Comparison of ENCODE assay signal across 1 cellular context in genomic region chr2:200811336-200812121, GRCh38.
TF ChIP-seq lines count a peak whose summit lies in the region.

Gene BZW1 (plus strand): TSS chr2:200811910. CDS start chr2:200813218, 1,308 bp downstream.

TF ChIP-seq in HepG2, 621 proteins besides CTCF, POLR2A, EP300 and RAD21 (continued from another document and continues in another):
- TF ChIP-seq CHCHD3 (CRISPR knock-in tag; IDR thresholded peaks at IDR 0.05) = 0 out of 2 replicates have a peak, but pooled peaks have one; percentile 35
- TF ChIP-seq GLI4 (CRISPR knock-in tag; IDR thresholded peaks at IDR 0.05; ENCODE audit: borderline replicate concordance) = 0 out of 2 replicates have a peak, but pooled peaks have one; percentile 75
- TF ChIP-seq ZNF766 (CRISPR knock-in tag; IDR thresholded peaks at IDR 0.05; ENCODE audit: borderline replicate concordance) = peak; percentile 48
- no peak for TF ChIP-seq NFE2 (CRISPR knock-in tag; IDR thresholded peaks at IDR 0.05)
- peak; percentile 58; the same call in 1 of the 2 replicates for TF ChIP-seq ZFP37 (CRISPR knock-in tag; IDR thresholded peaks at IDR 0.05; ENCODE audit: borderline replicate concordance)
- no peak for TF ChIP-seq RFX3 (CRISPR knock-in tag; IDR thresholded peaks at IDR 0.05)
- TF ChIP-seq ZFP62 (CRISPR knock-in tag; IDR thresholded peaks at IDR 0.05) = no peak
- TF ChIP-seq TFAP4 (IDR thresholded peaks at IDR 0.05; ENCODE audit: borderline replicate concordance, low read depth) = peak; percentile 96
- TF ChIP-seq ZSCAN20 (CRISPR knock-in tag; IDR thresholded peaks at IDR 0.05; ENCODE audit: borderline replicate concordance) = no peak
- TF ChIP-seq REPIN1 (CRISPR knock-in tag; IDR thresholded peaks at IDR 0.05; ENCODE audit: borderline replicate concordance, low read depth) = no peak; the same call in 1 of the 2 replicates
- 0 out of 2 replicates have a peak, but pooled peaks have one; percentile 77 for TF ChIP-seq SATB2 (CRISPR knock-in tag; IDR thresholded peaks at IDR 0.05)
- TF ChIP-seq NR2F6 (IDR thresholded peaks at IDR 0.05) = no peak
- no peak; the same call in 1 of the 2 replicates for TF ChIP-seq NR2F6 (CRISPR knock-in tag; IDR thresholded peaks at IDR 0.05)
- TF ChIP-seq ZNF318 (CRISPR knock-in tag; IDR thresholded peaks at IDR 0.05) = no peak
- peak; percentile 51; the same call in 1 of the 2 replicates for TF ChIP-seq BRCA1 (CRISPR knock-in tag; IDR thresholded peaks at IDR 0.05)
- peak; percentile 98 for TF ChIP-seq ELF1 (CRISPR knock-in tag; IDR thresholded peaks at IDR 0.05)
- TF ChIP-seq AFF4 (CRISPR knock-in tag; IDR thresholded peaks at IDR 0.05) = no peak; the same call in 1 of the 2 replicates
- TF ChIP-seq SALL2 (CRISPR knock-in tag; IDR thresholded peaks at IDR 0.05) = peak; percentile 53; the same call in 1 of the 2 replicates
- 0 out of 2 replicates have a peak, but pooled peaks have one; percentile 26 for TF ChIP-seq PAX8 (CRISPR knock-in tag; IDR thresholded peaks at IDR 0.05; ENCODE audit: borderline replicate concordance)
- TF ChIP-seq CEBPG (CRISPR knock-in tag; IDR thresholded peaks at IDR 0.05) = peak; percentile 2; the same call in 1 of the 2 replicates
- TF ChIP-seq SMAD3 (CRISPR knock-in tag; IDR thresholded peaks at IDR 0.05) = peak; percentile 74
- TF ChIP-seq ARNT (IDR thresholded peaks at IDR 0.05) = no peak
- TF ChIP-seq STAT6 (CRISPR knock-in tag; IDR thresholded peaks at IDR 0.05; ENCODE audit: borderline replicate concordance) = no peak
- 0 out of 2 replicates have a peak, but pooled peaks have one; percentile 57 for TF ChIP-seq ESRRA (CRISPR knock-in tag; IDR thresholded peaks at IDR 0.05; ENCODE audit: low read depth)
- TF ChIP-seq ZSCAN25 (CRISPR knock-in tag; IDR thresholded peaks at IDR 0.05) = no peak
- peak; percentile 42; the same call in 1 of the 2 replicates for TF ChIP-seq TFE3 (CRISPR knock-in tag; IDR thresholded peaks at IDR 0.05)
- TF ChIP-seq ZNF142 (CRISPR knock-in tag; IDR thresholded peaks at IDR 0.05) = 0 out of 2 replicates have a peak, but pooled peaks have one; percentile 7
- TF ChIP-seq ZFX (CRISPR knock-in tag; IDR thresholded peaks at IDR 0.05; ENCODE audit: low read depth) = peak; percentile 95
- no peak; the same call in 1 of the 2 replicates for TF ChIP-seq ZNF749 (CRISPR knock-in tag; IDR thresholded peaks at IDR 0.05; ENCODE audit: borderline replicate concordance)
